Comparison of ENCODE assay signal across 8 cellular contexts in the genomic region with DNA sequence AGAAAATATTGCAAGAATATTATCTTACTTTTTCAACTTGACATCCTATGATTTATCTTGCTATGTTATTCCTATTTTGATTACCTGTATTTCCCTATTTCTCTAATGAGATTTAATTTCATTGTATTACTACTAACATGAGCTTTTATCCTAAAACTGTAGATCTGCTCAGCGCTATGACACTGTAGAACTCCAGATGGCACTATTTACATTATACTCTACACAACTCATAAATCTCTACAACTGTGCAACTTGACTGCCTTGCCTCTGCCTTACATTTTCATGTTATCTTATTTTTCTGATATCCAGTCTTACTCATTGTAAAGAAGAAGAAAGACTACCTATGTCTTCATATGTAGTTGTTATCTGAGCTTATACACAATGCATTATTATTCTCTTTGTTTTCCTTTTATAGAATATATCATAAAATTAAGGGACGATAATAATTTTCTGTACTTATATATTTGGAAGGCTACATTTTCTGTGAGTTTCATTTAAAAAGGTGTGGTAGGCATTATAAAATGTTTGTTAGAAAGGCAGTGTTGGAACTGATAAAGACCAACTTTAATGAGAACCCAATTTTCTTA. TPM values are rescaled to one million over a fixed set of nuclear protein-coding genes. Genes with fewer than 3 reads are reported as not detected.
DNase-seq lines count a peak whose midpoint lies in the region; ATAC-seq and TF ChIP-seq lines count a peak whose summit lies in the region.

No MANE protein-coding gene starts in this region.

- DNase-seq in AG09309 (ENCODE audit: low read depth) (no peak), M059J (ENCODE audit: low read depth) (peak; percentile 9), kidney tubule cell (ENCODE audit: low spot score) (peak; percentile 12)
- no peak for DNase-seq in activated T-cell treated with anti-CD3 and anti-CD28 coated beads, Interleukin-2, amount 50 U/mL, for 1 hour
- no peak for DNase-seq in activated T-cell treated with anti-CD3 and anti-CD28 coated beads, Interleukin-2, amount 50 U/mL, for 48 hours

- no peak overlapping the region for H3K4me3 ChIP-seq in AG09309 (ENCODE audit: control insufficient read depth, low read depth, low read length)

- peak; percentile 47 for TF ChIP-seq CTCF in AG09309 (IDR thresholded peaks at IDR 0.05; ENCODE audit: control insufficient read depth, insufficient read depth, low read depth, low read length, missing control alignments)
- TF ChIP-seq CTCF in GM12873 (IDR thresholded peaks at IDR 0.05; ENCODE audit: insufficient read depth, low read depth, low read length, missing control alignments): peak; percentile 53
- TF ChIP-seq CTCF in VCaP (conservative IDR thresholded peaks at IDR 0.05): peak; percentile 83

- H3K27ac ChIP-seq in VCaP: no peak overlapping the region

- ATAC-seq in HG03196 (IDR thresholded peaks at IDR 0.05; ENCODE audit: unreplicated experiment): no peak

RNA-seq across cellular contexts. Expression of gene NUP37, which starts 24.1 kb away (rescaled TPM):
- total RNA-seq in M059J (2014; rRNA removed; shearing (Covaris generic)): 91.3 and 96.3 TPM in 2 replicates

RNA-seq across cellular contexts. Expression of gene PARPBP, which starts 24.2 kb away (rescaled TPM):
- 14.7 and 22.3 TPM in 2 replicates for total RNA-seq in M059J (2014; rRNA removed; shearing (Covaris generic))

RNA-seq across cellular contexts. Expression of gene WASHC3, which starts 34.0 kb away (rescaled TPM):
- total RNA-seq in M059J (2014; rRNA removed; shearing (Covaris generic)): 119 and 127 TPM in 2 replicates

Comparison
In these comparisons a context has a peak if more than half of its experiments do, and no peak if none do; other contexts are left out.
1. DNase-seq: peak in M059J (single experiment) and kidney tubule cell (single experiment); none in AG09309 (single experiment), activated T-cell treated with anti-CD3 and anti-CD28 coated beads, Interleukin-2, amount 50 U/mL, for 1 hour (single experiment) and activated T-cell treated with anti-CD3 and anti-CD28 coated beads, Interleukin-2, amount 50 U/mL, for 48 hours (0 of 2).
2. Peak in every context shown above with its lines, with median percentiles within 50 percentile points of each other: CTCF ChIP-seq.